In the genomic region with DNA sequence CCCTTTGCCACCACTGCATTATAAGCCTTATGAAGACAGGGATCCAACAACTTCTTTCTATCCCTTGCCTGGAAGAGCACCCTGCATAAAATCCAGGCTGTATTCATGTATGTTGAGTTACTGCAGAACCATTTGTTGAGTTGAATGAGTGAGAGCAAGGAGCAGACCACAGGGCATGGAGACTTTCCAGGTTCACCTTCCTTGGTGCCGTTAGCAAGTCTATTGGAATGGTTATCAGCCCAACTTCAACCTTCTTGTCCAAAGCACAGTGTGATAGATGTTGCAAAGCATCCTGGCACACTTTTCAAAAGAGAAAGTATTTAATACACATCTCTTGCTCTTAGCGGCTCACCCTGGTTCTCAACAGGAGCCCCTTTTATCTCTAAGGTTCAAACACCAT, we compare ENCODE assay signal across 27 cellular contexts.
"Had no signal": no experiment of that assay in that cellular context is flagged by ENCODE, and none has a peak within 500 bp of the region (broad histone marks: within the 10 kb centered on the region; RNA-seq: fewer than 3 reads in every experiment).

No MANE protein-coding gene starts in this region.

- H3K4me1 Mint-ChIP-seq: endodermal cell had no signal

- FAIRE-seq: endometrium, endothelial cell of umbilical vein, frontal cortex had no signal

- H3K4me1 ChIP-seq: colonic mucosa, esophagus muscularis mucosa, foreskin keratinocyte, gastroesophageal sphincter had no signal

- H3K9me3 Mint-ChIP-seq: dendritic cell treated with granulocyte-macrophage colony-stimulating factor and Interleukin-4, amounts not matched to agents 40 ng/mL and 50 ng/mL, for 4 days; effector memory CD8-positive, alpha-beta T cell; endodermal cell had no signal

- H3K27ac ChIP-seq: colonic mucosa, coronary artery, dorsolateral prefrontal cortex, epithelial cell of prostate, esophagus muscularis mucosa, esophagus squamous epithelium, foreskin keratinocyte, gastrocnemius medialis, gastroesophageal sphincter, heart left ventricle, heart right ventricle, hepatocyte had no signal

- H3K36me3 ChIP-seq: colonic mucosa, esophagus muscularis mucosa, esophagus squamous epithelium, gastrocnemius medialis, gastroesophageal sphincter, heart left ventricle, heart right ventricle had no signal

- H3K79me2 ChIP-seq: hepatocyte had no signal

- H3K4me3 ChIP-seq: colonic mucosa, coronary artery, dorsolateral prefrontal cortex, esophagus muscularis mucosa, esophagus squamous epithelium, gastrocnemius medialis, gastroesophageal sphincter, heart left ventricle, heart right ventricle, hepatocyte had no signal

- DNase-seq: colonic mucosa; cortex of kidney; dermis blood vessel endothelial cell; dorsolateral prefrontal cortex; effector CD4-positive, alpha-beta T cell; effector CD8-positive, alpha-beta T cell; effector memory CD4-positive, alpha-beta T cell; effector memory CD8-positive, alpha-beta T cell; endodermal cell; erythroblast; esophagus squamous epithelium; foreskin fibroblast; foreskin keratinocyte; gastrocnemius medialis; glutamatergic neuron; head of caudate nucleus; heart left ventricle; heart right ventricle had no signal

- H2AFZ ChIP-seq: hepatocyte had no signal

- H3K4me2 ChIP-seq: hepatocyte had no signal

- H3K4me3 Mint-ChIP-seq: dendritic cell treated with granulocyte-macrophage colony-stimulating factor and Interleukin-4, amounts not matched to agents 40 ng/mL and 50 ng/mL, for 4 days; effector memory CD8-positive, alpha-beta T cell; endodermal cell had no signal

- H3K27me3 ChIP-seq: colonic mucosa, gastrocnemius medialis, hepatocyte had no signal

- H3K27ac Mint-ChIP-seq: dendritic cell treated with granulocyte-macrophage colony-stimulating factor and Interleukin-4, amounts not matched to agents 40 ng/mL and 50 ng/mL, for 4 days; effector memory CD8-positive, alpha-beta T cell; endodermal cell had no signal

- H3K9me3 ChIP-seq: colonic mucosa, esophagus muscularis mucosa, esophagus squamous epithelium, gastrocnemius medialis, gastroesophageal sphincter, heart left ventricle, heart right ventricle had no signal
